Comparison of ENCODE assay signal across 19 cellular contexts in genomic region chr12:121344506-121344905, GRCh38. TPM values are rescaled to one million over a fixed set of nuclear protein-coding genes. Genes with fewer than 3 reads are reported as not detected.
DNase-seq lines count a peak whose midpoint lies in the region; ATAC-seq and TF ChIP-seq lines count a peak whose summit lies in the region.
"Had no signal": no experiment of that assay in that cellular context is flagged by ENCODE, and none has a peak within 500 bp of the region (broad histone marks: within the 10 kb centered on the region; RNA-seq: fewer than 3 reads in every experiment).

No MANE protein-coding gene starts in this region.

- POLR2A ChIA-PET in activated CD4-positive, alpha-beta T cell treated with anti-CD3 and anti-CD28 coated beads for 36 hours (lab: Charles Lee) = no interaction called here
- POLR2A ChIA-PET in naive thymus-derived CD4-positive, alpha-beta T cell (lab: Charles Lee) = no interaction called here

- no peaks in the 10 kb centered on the region for H3K27me3 ChIP-seq in naive thymus-derived CD4-positive, alpha-beta T cell (ENCODE audit: control insufficient read depth in 2 of 2, insufficient read depth in 2 of 2, low read length in 2 of 2)
- no peaks in the 10 kb centered on the region for H3K27me3 ChIP-seq in left lung
- H3K27me3 ChIP-seq: BLaER1 had no signal

- no peak overlapping the region for H3K27ac ChIP-seq in naive thymus-derived CD4-positive, alpha-beta T cell (ENCODE audit: low read depth, low read length)
- no peak overlapping the region for H3K27ac ChIP-seq in left lung
- H3K27ac ChIP-seq: BLaER1, KMS-11 had no signal

- peaks cover 48% of the 10 kb centered on the region for H3K36me3 Mint-ChIP-seq in activated CD4-positive, alpha-beta T cell treated with anti-CD3 and anti-CD28 coated beads for 36 hours (ENCODE audit: low read depth)
- H3K36me3 Mint-ChIP-seq in stimulated activated naive CD8-positive, alpha-beta T cell treated with anti-CD3 and anti-CD28 coated beads, Interleukin-15, Interleukin-2, amounts not matched to agents 100 ng/mL and 50 ng/mL, for 24 hours (ENCODE audit: low read depth) = peaks cover 75% of the 10 kb centered on the region
- H3K36me3 Mint-ChIP-seq in naive thymus-derived CD4-positive, alpha-beta T cell = peaks cover 15 to 48% (median 26%) of the 10 kb centered on the region in 5 donors

- no peaks in the 10 kb centered on the region for H3K9me3 Mint-ChIP-seq in activated CD4-positive, alpha-beta T cell treated with anti-CD3 and anti-CD28 coated beads for 36 hours (ENCODE audit: low read depth)
- no peaks in the 10 kb centered on the region for H3K9me3 Mint-ChIP-seq in stimulated activated naive CD8-positive, alpha-beta T cell treated with anti-CD3 and anti-CD28 coated beads, Interleukin-15, Interleukin-2, amounts not matched to agents 100 ng/mL and 50 ng/mL, for 24 hours
- no peaks in the 10 kb centered on the region for H3K9me3 Mint-ChIP-seq in stimulated activated naive CD8-positive, alpha-beta T cell treated with anti-CD3 and anti-CD28 coated beads, Interleukin-15, amount 100 ng/mL, for 72 hours
- no peaks in the 10 kb centered on the region for H3K9me3 Mint-ChIP-seq in naive thymus-derived CD4-positive, alpha-beta T cell

- CTCF ChIA-PET in activated CD4-positive, alpha-beta T cell treated with anti-CD3 and anti-CD28 coated beads for 36 hours (lab: Charles Lee) = interaction anchor here (0.6 to 2.0 kb wide), 3 partner anchors 10 to 373 kb away, joined by 4 to 6 read pairs (median 4); no protein-coding TSS in a partner anchor
- CTCF ChIA-PET in naive thymus-derived CD4-positive, alpha-beta T cell (lab: Charles Lee) = interaction anchor here (1.3 kb wide), 1 partner anchor 98 kb away, joined by 4 read pairs; no protein-coding TSS in a partner anchor

- no peak for ATAC-seq in activated CD4-positive, alpha-beta T cell treated with anti-CD3 and anti-CD28 coated beads for 36 hours
- no peak for ATAC-seq in stimulated activated naive CD8-positive, alpha-beta T cell treated with anti-CD3 and anti-CD28 coated beads, Interleukin-15, amount 100 ng/mL, for 72 hours
- ATAC-seq in naive thymus-derived CD4-positive, alpha-beta T cell = no peak
- ATAC-seq in GM19452 (IDR thresholded peaks at IDR 0.05; ENCODE audit: unreplicated experiment) (no peak), left lung (no peak)
- ATAC-seq: HepG2, Panc1 had no signal

- no peak for TF ChIP-seq CTCF in left lung (IDR thresholded peaks at IDR 0.05)

- DNase-seq in activated CD4-positive, alpha-beta T cell treated with anti-CD3 and anti-CD28 coated beads for 36 hours = no peak
- no peak for DNase-seq in activated CD4-positive, alpha-beta T cell treated with anti-CD3 and anti-CD28 coated beads, Interleukin-2, amount 50 U/mL, for 4 hours
- no peak for DNase-seq in stimulated activated naive CD8-positive, alpha-beta T cell treated with anti-CD3 and anti-CD28 coated beads, Interleukin-15, amount 100 ng/mL, for 72 hours
- DNase-seq in naive thymus-derived CD4-positive, alpha-beta T cell = no peak
- DNase-seq in left lung = no peak
- DNase-seq in activated gamma-delta T cell treated with Interleukin-2 at 50 U/mL for 16 hours = no peak
- DNase-seq: 8988T, COR-L47, NCI-H1092 treated with DMSO at 0.1 percent for 48 hours, NCI-H2029, NCI-H2171 treated with DMSO at 0.1 percent for 48 hours, NCI-H510A, NCI-H82 had no signal

- peaks cover 12 to 68% (median 18%) of the 10 kb centered on the region in 3 experiments for H3K36me3 ChIP-seq in naive thymus-derived CD4-positive, alpha-beta T cell (ENCODE audit: control insufficient read depth in 2 of 3, insufficient read depth in 3 of 3, low read length in 3 of 3)
- H3K36me3 ChIP-seq in left lung = peaks cover 0 to 83% of the 10 kb centered on the region in 2 donors

- H3K27ac Mint-ChIP-seq in activated CD4-positive, alpha-beta T cell treated with anti-CD3 and anti-CD28 coated beads for 36 hours = peak overlapping the region; percentile 26
- H3K27ac Mint-ChIP-seq in stimulated activated naive CD8-positive, alpha-beta T cell treated with anti-CD3 and anti-CD28 coated beads, Interleukin-15, Interleukin-2, amounts not matched to agents 100 ng/mL and 50 ng/mL, for 24 hours = peak overlapping the region; percentile 56
- H3K27ac Mint-ChIP-seq in stimulated activated naive CD8-positive, alpha-beta T cell treated with anti-CD3 and anti-CD28 coated beads, Interleukin-15, amount 100 ng/mL, for 72 hours = no peak overlapping the region
- H3K27ac Mint-ChIP-seq in naive thymus-derived CD4-positive, alpha-beta T cell = peak overlapping the region in 6 of 9 donors; percentile 9 to 81 (median 54)

- H3K4me3 Mint-ChIP-seq in activated CD4-positive, alpha-beta T cell treated with anti-CD3 and anti-CD28 coated beads for 36 hours = no peak overlapping the region
- H3K4me3 Mint-ChIP-seq in stimulated activated naive CD8-positive, alpha-beta T cell treated with anti-CD3 and anti-CD28 coated beads, Interleukin-15, Interleukin-2, amounts not matched to agents 100 ng/mL and 50 ng/mL, for 24 hours = no peak overlapping the region
- no peak overlapping the region for H3K4me3 Mint-ChIP-seq in stimulated activated naive CD8-positive, alpha-beta T cell treated with anti-CD3 and anti-CD28 coated beads, Interleukin-15, amount 100 ng/mL, for 72 hours
- H3K4me3 Mint-ChIP-seq in naive thymus-derived CD4-positive, alpha-beta T cell = no peak overlapping the region

- H3K4me3 ChIP-seq in naive thymus-derived CD4-positive, alpha-beta T cell (ENCODE audit: low read length) = no peak overlapping the region
- no peak overlapping the region for H3K4me3 ChIP-seq in left lung
- H3K4me3 ChIP-seq: BLaER1 had no signal

- no peaks in the 10 kb centered on the region for H3K27me3 Mint-ChIP-seq in activated CD4-positive, alpha-beta T cell treated with anti-CD3 and anti-CD28 coated beads for 36 hours
- H3K27me3 Mint-ChIP-seq in stimulated activated naive CD8-positive, alpha-beta T cell treated with anti-CD3 and anti-CD28 coated beads, Interleukin-15, Interleukin-2, amounts not matched to agents 100 ng/mL and 50 ng/mL, for 24 hours = no peaks in the 10 kb centered on the region
- H3K27me3 Mint-ChIP-seq in stimulated activated naive CD8-positive, alpha-beta T cell treated with anti-CD3 and anti-CD28 coated beads, Interleukin-15, amount 100 ng/mL, for 72 hours = no peaks in the 10 kb centered on the region
- no peaks in the 10 kb centered on the region for H3K27me3 Mint-ChIP-seq in naive thymus-derived CD4-positive, alpha-beta T cell

- H3K4me1 ChIP-seq in naive thymus-derived CD4-positive, alpha-beta T cell (ENCODE audit: control insufficient read depth in 2 of 2, insufficient read depth in 2 of 2, low read length in 2 of 2) = no peaks in the 10 kb centered on the region
- H3K4me1 ChIP-seq in left lung = peaks cover 0 to 1% of the 10 kb centered on the region in 2 donors

- no peaks in the 10 kb centered on the region for H3K9me3 ChIP-seq in naive thymus-derived CD4-positive, alpha-beta T cell (ENCODE audit: control insufficient read depth in 2 of 3, low read length in 3 of 3)
- H3K9me3 ChIP-seq in left lung = no peaks in the 10 kb centered on the region
- H3K9me3 ChIP-seq: BLaER1 had no signal

- peaks cover 12% of the 10 kb centered on the region for H3K4me1 Mint-ChIP-seq in activated CD4-positive, alpha-beta T cell treated with anti-CD3 and anti-CD28 coated beads for 36 hours
- H3K4me1 Mint-ChIP-seq in stimulated activated naive CD8-positive, alpha-beta T cell treated with anti-CD3 and anti-CD28 coated beads, Interleukin-15, Interleukin-2, amounts not matched to agents 100 ng/mL and 50 ng/mL, for 24 hours (ENCODE audit: low read depth) = peaks cover 11% of the 10 kb centered on the region
- peaks cover 11% of the 10 kb centered on the region for H3K4me1 Mint-ChIP-seq in stimulated activated naive CD8-positive, alpha-beta T cell treated with anti-CD3 and anti-CD28 coated beads, Interleukin-15, amount 100 ng/mL, for 72 hours
- peaks cover 18 to 39% (median 35%) of the 10 kb centered on the region in 7 donors for H3K4me1 Mint-ChIP-seq in naive thymus-derived CD4-positive, alpha-beta T cell

- intact Hi-C loops in activated CD4-positive, alpha-beta T cell treated with anti-CD3 and anti-CD28 coated beads for 36 hours (cut with DNase I, micrococcal nuclease) = no loop called here
- intact Hi-C loops in naive thymus-derived CD4-positive, alpha-beta T cell (cut with micrococcal nuclease) = no loop called here
- intact Hi-C loops in left lung (cut with DNase I) = no loop called here

RNA-seq across cellular contexts. Expression of gene ANAPC5, which starts 7.7 kb away (rescaled TPM):
- 100 to 1,000 TPM; 113 to 118 TPM for total RNA-seq in activated CD4-positive, alpha-beta T cell treated with anti-CD3 and anti-CD28 coated beads for 36 hours
- 100 to 1,000 TPM; 114 to 148 (median 141) TPM for total RNA-seq in naive thymus-derived CD4-positive, alpha-beta T cell
- 100 to 1,000 TPM in 1 of 2 donors, 10 to 100 TPM in 1; 88.1 to 172 TPM for polyA plus RNA-seq in naive thymus-derived CD4-positive, alpha-beta T cell
- 100 to 1,000 TPM in 1 of 2 donors, 10 to 100 TPM in 1; 84.8 to 108 TPM for total RNA-seq in left lung

RNA-seq across cellular contexts. Expression of gene CAMKK2, which starts 48.0 kb away (rescaled TPM):
- 10 to 100 TPM; 24.2 to 30.3 TPM for total RNA-seq in activated CD4-positive, alpha-beta T cell treated with anti-CD3 and anti-CD28 coated beads for 36 hours
- 10 to 100 TPM; 15.5 to 38.7 (median 18.1) TPM for total RNA-seq in naive thymus-derived CD4-positive, alpha-beta T cell
- 10 to 100 TPM; 13.9 to 14.6 TPM for polyA plus RNA-seq in naive thymus-derived CD4-positive, alpha-beta T cell
- 10 to 100 TPM; 37.8 to 47.8 TPM for total RNA-seq in left lung

RNA-seq across cellular contexts. Expression of gene RNF34, which starts 55.4 kb away (rescaled TPM):
- total RNA-seq in activated CD4-positive, alpha-beta T cell treated with anti-CD3 and anti-CD28 coated beads for 36 hours = 10 to 100 TPM; 64.2 to 75.7 TPM
- 10 to 100 TPM; 61.1 to 98.4 (median 81.7) TPM for total RNA-seq in naive thymus-derived CD4-positive, alpha-beta T cell
- polyA plus RNA-seq in naive thymus-derived CD4-positive, alpha-beta T cell = 10 to 100 TPM; 42.5 to 74.4 TPM
- total RNA-seq in left lung = 10 to 100 TPM; 26.1 to 36.5 TPM

Comparison
In these comparisons a context has a peak if more than half of its experiments do, and no peak if none do; other contexts are left out.
1. H3K27ac Mint-ChIP-seq: peak in activated CD4-positive, alpha-beta T cell treated with anti-CD3 and anti-CD28 coated beads for 36 hours (single experiment), stimulated activated naive CD8-positive, alpha-beta T cell treated with anti-CD3 and anti-CD28 coated beads, Interleukin-15, Interleukin-2, amounts not matched to agents 100 ng/mL and 50 ng/mL, for 24 hours (single experiment) and naive thymus-derived CD4-positive, alpha-beta T cell (6 of 9); none in stimulated activated naive CD8-positive, alpha-beta T cell treated with anti-CD3 and anti-CD28 coated beads, Interleukin-15, amount 100 ng/mL, for 72 hours (0 of 2).